Comparison of ENCODE assay signal across 8 cellular contexts in genomic region chr12:8018666-8019581, GRCh38. TPM values are rescaled to one million over a fixed set of nuclear protein-coding genes. Genes with fewer than 3 reads are reported as not detected.
DNase-seq lines count a peak whose midpoint lies in the region; ATAC-seq and TF ChIP-seq lines count a peak whose summit lies in the region.

No MANE protein-coding gene starts in this region.

- 1 to 4% methylated on average over 45 to 50 of the region's 58 CpGs for whole genome bisulfite sequencing in mesodermal cell (ENCODE audit: insufficient coverage in 2 of 2), 2 experiments

- DNase-seq in GM06990 (ENCODE audit: extremely low read depth, insufficient read length) (peak; percentile 22), NOMO-1 treated with DMSO at 0.1 percent for 48 hours (lab: John Stamatoyannopoulos, UW; ENCODE audit: unreplicated experiment) (peak; percentile 55), chondrocyte (ENCODE audit: low spot score) (no peak), COR-L47 (lab: John Stamatoyannopoulos, UW) (no peak), NCI-H345 treated with DMSO at 0.1 percent for 48 hours (lab: John Stamatoyannopoulos, UW; ENCODE audit: unreplicated experiment) (no peak)
- DNase-seq in stimulated activated CD4-positive, alpha-beta T cell treated with anti-CD3 and anti-CD28 coated beads, Interleukin-2, amount 100 ng/mL, for 48 hours = no peak

- H3K27ac Mint-ChIP-seq in chondrocyte (ENCODE audit: unreplicated experiment) = no peak overlapping the region

- TF ChIP-seq CTCF in GM06990 (IDR thresholded peaks at IDR 0.05; ENCODE audit: insufficient read depth, low read length, poor library complexity, severe bottlenecking) (no peak), chondrocyte (IDR thresholded peaks at IDR 0.05) (no peak)

- no peak overlapping the region; the same call in 1 of the 2 replicates for H3K4me3 ChIP-seq in GM06990 (replicated peaks; ENCODE audit: low read depth, low read length)
- H3K4me3 ChIP-seq in mesodermal cell (ENCODE audit: extremely low read depth, insufficient read depth, low read length, poor library complexity, severe bottlenecking) = peak overlapping the region; percentile 50

- peaks cover 1% of the 10 kb centered on the region for H3K36me3 Mint-ChIP-seq in chondrocyte (ENCODE audit: low read depth)

- H3K27ac ChIP-seq in mesodermal cell (ENCODE audit: low read depth, low read length, severe bottlenecking) = no peak overlapping the region

- H3K9me3 Mint-ChIP-seq in chondrocyte (ENCODE audit: low read depth) = no peaks in the 10 kb centered on the region

- H3K4me3 Mint-ChIP-seq in chondrocyte (ENCODE audit: unreplicated experiment) = peak overlapping the region; percentile 57

- no peak for ATAC-seq in HG03342 (IDR thresholded peaks at IDR 0.05; ENCODE audit: unreplicated experiment)

- H3K36me3 ChIP-seq in GM06990 (ENCODE audit: control insufficient read depth, insufficient read depth, low read length) (no peaks in the 10 kb centered on the region), mesodermal cell (ENCODE audit: control insufficient read depth, insufficient read depth, low read length) (no peaks in the 10 kb centered on the region)

- H3K27me3 Mint-ChIP-seq in chondrocyte (ENCODE audit: low read depth) = peaks cover 28% of the 10 kb centered on the region

- peaks cover 4% of the 10 kb centered on the region for H3K4me1 ChIP-seq in mesodermal cell (ENCODE audit: control insufficient read depth, insufficient read depth, low read length, poor library complexity, severe bottlenecking)

- peaks cover 4% of the 10 kb centered on the region for H3K4me1 Mint-ChIP-seq in chondrocyte (ENCODE audit: low read depth)

- no peaks in the 10 kb centered on the region for H3K9me3 ChIP-seq in mesodermal cell (ENCODE audit: control insufficient read depth, low read length)

- no peaks in the 10 kb centered on the region; the same call in 1 of the 2 replicates for H3K27me3 ChIP-seq in GM06990 (replicated peaks; ENCODE audit: control insufficient read depth, insufficient read depth, low read length)

RNA-seq across cellular contexts. Expression of gene FOXJ2, which starts 13.6 kb away (rescaled TPM):
- total RNA-seq in chondrocyte = 21.1 to 24.0 TPM (median 23.4 TPM) in 3 replicates
- polyA plus RNA-seq in mesodermal cell (2013, experiment 1 of 2) = 14.9 TPM
- polyA plus RNA-seq in mesodermal cell (2013, experiment 2 of 2) = 13.6 TPM

RNA-seq across cellular contexts. Expression of gene C3AR1, which starts 47.2 kb away (rescaled TPM):
- 0.27 to 0.59 TPM in 2 of 3 replicates, not detected in the other for total RNA-seq in chondrocyte
- polyA plus RNA-seq in mesodermal cell (2013, experiment 1 of 2) = 0.18 TPM
- polyA plus RNA-seq in mesodermal cell (2013, experiment 2 of 2) = 0.25 TPM

Comparison
In these comparisons a context has a peak if more than half of its experiments do, and no peak if none do; other contexts are left out.
1. DNase-seq: peak in GM06990 (single experiment) and NOMO-1 treated with DMSO at 0.1 percent for 48 hours (single experiment); none in chondrocyte (single experiment), stimulated activated CD4-positive, alpha-beta T cell treated with anti-CD3 and anti-CD28 coated beads, Interleukin-2, amount 100 ng/mL, for 48 hours (0 of 2), COR-L47 (single experiment) and NCI-H345 treated with DMSO at 0.1 percent for 48 hours (single experiment).